Comparison of ENCODE assay signal across 8 cellular contexts in genomic region chr6:53544050-53544499, GRCh38. TPM values are rescaled to one million over a fixed set of nuclear protein-coding genes. Genes with fewer than 3 reads are reported as not detected.
DNase-seq lines count a peak whose midpoint lies in the region; ATAC-seq and TF ChIP-seq lines count a peak whose summit lies in the region.

No MANE protein-coding gene starts in this region.

- H3K27ac Mint-ChIP-seq in activated naive CD4-positive, alpha-beta T cell treated with anti-CD3 and anti-CD28 coated beads for 36 hours = peak overlapping the region; percentile 79

- peak; percentile 25 for DNase-seq in activated naive CD4-positive, alpha-beta T cell treated with anti-CD3 and anti-CD28 coated beads for 36 hours
- DNase-seq in activated naive CD4-positive, alpha-beta T cell (lab: John Stamatoyannopoulos, UW) = no peak
- DNase-seq in SK-N-MC (ENCODE audit: low read depth, low spot score) (no peak), epithelial cell of esophagus (ENCODE audit: low read depth) (peak; percentile 44), omental fat pad (ENCODE audit: low spot score) (peak; percentile 35), GF-D8 (lab: John Stamatoyannopoulos, UW) (no peak), hepatic stellate cell (ENCODE audit: low spot score) (no peak)
- no peak for DNase-seq in stimulated activated naive CD4-positive, alpha-beta T cell treated with Interleukin-2 at 50 U/mL for 16 hours (lab: John Stamatoyannopoulos, UW)

- H3K9me3 Mint-ChIP-seq in activated naive CD4-positive, alpha-beta T cell treated with anti-CD3 and anti-CD28 coated beads for 36 hours = no peaks in the 10 kb centered on the region

- H3K4me3 Mint-ChIP-seq in activated naive CD4-positive, alpha-beta T cell treated with anti-CD3 and anti-CD28 coated beads for 36 hours = peak overlapping the region; percentile 94

- peak overlapping the region; percentile 93 for H3K4me3 ChIP-seq in SK-N-MC
- H3K4me3 ChIP-seq in epithelial cell of esophagus (ENCODE audit: low read length) = peak overlapping the region; percentile 87

- intact Hi-C loops in activated naive CD4-positive, alpha-beta T cell treated with anti-CD3 and anti-CD28 coated beads for 36 hours (cut with micrococcal nuclease) = loop anchor here (1.0 to 5.0 kb wide), 5 partner anchors 107 to 357 kb away; no protein-coding TSS in a partner anchor

- peak; percentile 2 for ATAC-seq in omental fat pad (ENCODE audit: low FRiP score)

- H3K27me3 Mint-ChIP-seq in activated naive CD4-positive, alpha-beta T cell treated with anti-CD3 and anti-CD28 coated beads for 36 hours (ENCODE audit: low read depth) = no peaks in the 10 kb centered on the region

- H3K36me3 Mint-ChIP-seq in activated naive CD4-positive, alpha-beta T cell treated with anti-CD3 and anti-CD28 coated beads for 36 hours (ENCODE audit: low read depth) = no peaks in the 10 kb centered on the region

- TF ChIP-seq CTCF in epithelial cell of esophagus (IDR thresholded peaks at IDR 0.05; ENCODE audit: insufficient read depth, low read depth, low read length, missing control alignments) (no peak), omental fat pad (IDR thresholded peaks at IDR 0.05) (no peak)

- H3K9ac ChIP-seq in SK-N-MC (ENCODE audit: insufficient read length) = peak overlapping the region; percentile 78

- H3K9me3 ChIP-seq in SK-N-MC (ENCODE audit: low read depth, low read length) = no peaks in the 10 kb centered on the region

- H3K4me1 Mint-ChIP-seq in activated naive CD4-positive, alpha-beta T cell treated with anti-CD3 and anti-CD28 coated beads for 36 hours (ENCODE audit: low read depth) = peaks cover 65% of the 10 kb centered on the region

- CTCF ChIA-PET in activated naive CD4-positive, alpha-beta T cell treated with anti-CD3 and anti-CD28 coated beads for 36 hours (lab: Charles Lee) = interaction anchor here (1.3 to 2.5 kb wide), 3 partner anchors 103 to 180 kb away, joined by 3 to 19 read pairs (median 3); no protein-coding TSS in a partner anchor

- peaks cover 4% of the 10 kb centered on the region; the same call in 1 of the 2 replicates for H3K36me3 ChIP-seq in SK-N-MC (ENCODE audit: insufficient read depth, low read length)

- H3K27ac ChIP-seq in SK-N-MC = no peak overlapping the region

RNA-seq across cellular contexts. Expression of gene GCLC, which starts 0.8 kb away (rescaled TPM):
- total RNA-seq in activated naive CD4-positive, alpha-beta T cell treated with anti-CD3 and anti-CD28 coated beads for 36 hours = 10 to 100 TPM; 13.9 to 18.1 TPM
- 10 to 100 TPM; 38.6 to 86.3 (median 46.6) TPM for total RNA-seq in omental fat pad

Comparison
In these comparisons a context has a peak if more than half of its experiments do, and no peak if none do; other contexts are left out.
1. DNase-seq: peak in activated naive CD4-positive, alpha-beta T cell treated with anti-CD3 and anti-CD28 coated beads for 36 hours (single experiment), epithelial cell of esophagus (single experiment) and omental fat pad (single experiment); none in activated naive CD4-positive, alpha-beta T cell (0 of 4), SK-N-MC (single experiment), GF-D8 (single experiment), hepatic stellate cell (single experiment) and stimulated activated naive CD4-positive, alpha-beta T cell treated with Interleukin-2 at 50 U/mL for 16 hours (single experiment).